12 cellular contexts compared by ENCODE assay signal in genomic region chr17:11296994-11297393, GRCh38. TPM values are rescaled to one million over a fixed set of nuclear protein-coding genes. Genes with fewer than 3 reads are reported as not detected.
A peak's percentile ranks its signal among the peaks of the same experiment; 100 is the strongest.
DNase-seq lines count a peak whose midpoint lies in the region; TF ChIP-seq lines count a peak whose summit lies in the region.
"Had no signal": no experiment of that assay in that cellular context is flagged by ENCODE, and none has a peak within 500 bp of the region (broad histone marks: within the 10 kb centered on the region; RNA-seq: fewer than 3 reads in every experiment).

No MANE protein-coding gene starts in this region.

- intact Hi-C loops in dorsolateral prefrontal cortex (cut with DNase I) (no loop called here), spleen (cut with DNase I; ENCODE audit: low total_unique reads) (no loop called here)

- no peak overlapping the region for H3K27ac Mint-ChIP-seq in nephron
- H3K27ac Mint-ChIP-seq: naive B cell had no signal

- DNase-seq in GM12864 (ENCODE audit: low read depth) (no peak), M059J (ENCODE audit: low read depth) (peak; percentile 5), dorsolateral prefrontal cortex (no peak), spleen (no peak), COR-L47 (lab: John Stamatoyannopoulos, UW) (no peak), HT-29 (ENCODE audit: low spot score) (no peak)
- DNase-seq in stimulated activated naive CD4-positive, alpha-beta T cell treated with Interleukin-2 at 50 U/mL for 16 hours (lab: John Stamatoyannopoulos, UW): no peak
- DNase-seq: naive B cell, NCI-H1436 treated with DMSO at 0.1 percent for 48 hours, T-helper 9 cell had no signal

- no peaks in the 10 kb centered on the region for H3K4me1 ChIP-seq in spleen

- no peak for TF ChIP-seq POLR2A in spleen (IDR thresholded peaks at IDR 0.05)

- WGBS in spleen, 5 donors: 40 to 74% (median 46%) methylated on average over 4 of the region's 4 CpGs

- H3K4me1 Mint-ChIP-seq in nephron: no peaks in the 10 kb centered on the region
- H3K4me1 Mint-ChIP-seq: naive B cell had no signal

- no peak overlapping the region for H3K4me3 ChIP-seq in GM12864 (ENCODE audit: low read depth, low read length)
- H3K4me3 ChIP-seq in dorsolateral prefrontal cortex: no peak overlapping the region
- no peak overlapping the region for H3K4me3 ChIP-seq in spleen
- H3K4me3 ChIP-seq: GM12878 had no signal

- H3K9me3 Mint-ChIP-seq in nephron: no peaks in the 10 kb centered on the region

- peaks cover 0 to 9% (median 0%) of the 10 kb centered on the region in 45 donors for H3K27me3 ChIP-seq in dorsolateral prefrontal cortex
- H3K27me3 ChIP-seq in spleen (replicated peaks in 1 of 7): no peaks in the 10 kb centered on the region

- H3K9me3 ChIP-seq in spleen: no peaks in the 10 kb centered on the region

- H3K36me3 Mint-ChIP-seq in nephron (ENCODE audit: low read depth): no peaks in the 10 kb centered on the region
- H3K36me3 Mint-ChIP-seq: naive B cell had no signal

- H3K27me3 Mint-ChIP-seq in nephron (ENCODE audit: low read depth): peaks cover 3% of the 10 kb centered on the region
- H3K27me3 Mint-ChIP-seq: naive B cell had no signal

- peak; percentile 10 for TF ChIP-seq CTCF in GM12864 (IDR thresholded peaks at IDR 0.05; ENCODE audit: low read depth, low read length, missing control alignments)
- TF ChIP-seq CTCF in dorsolateral prefrontal cortex (IDR thresholded peaks at IDR 0.05 in 54 of 56, conservative IDR thresholded peaks at IDR 0.05 in 2 of 56; ENCODE audit: low read depth in 1 of 56, partially characterized antibody in 56 of 56): peak in 42 of 56 donors; percentile 13 to 62 (median 41)
- peak in 2 of 3 experiments; percentile 27 to 44 for TF ChIP-seq CTCF in nephron (IDR thresholded peaks at IDR 0.05; ENCODE audit: unreplicated experiment in 3 of 3)
- peak in 3 of 11 experiments; percentile 10 to 30 (median 24) for TF ChIP-seq CTCF in spleen (IDR thresholded peaks at IDR 0.05 in 8 of 11, conservative IDR thresholded peaks at IDR 0.05 in 3 of 11)

- H3K4me3 Mint-ChIP-seq in nephron: no peak overlapping the region
- H3K4me3 Mint-ChIP-seq: naive B cell had no signal

- H3K36me3 ChIP-seq in spleen: no peaks in the 10 kb centered on the region

- H3K27ac ChIP-seq in dorsolateral prefrontal cortex: no peak overlapping the region
- no peak overlapping the region for H3K27ac ChIP-seq in spleen

RNA-seq across cellular contexts. Expression of gene SHISA6, which starts 56.0 kb away (rescaled TPM):
- not detected in 2 replicates for total RNA-seq in M059J (2014; rRNA removed; shearing (Covaris generic))
- total RNA-seq in dorsolateral prefrontal cortex: 10 to 100 TPM in 79 of 120 experiments, 1 to 10 TPM in 41; 4.6 to 28.8 (median 11.3) TPM
- under 1 TPM in 5 of 7 donors, not detected in 2; 0.07 to 0.35 (median 0.10) TPM for total RNA-seq in spleen
- under 1 TPM in 2 of 3 donors, not detected in 1; under 0.01 to 0.24 TPM for polyA plus RNA-seq in spleen
- not detected in 2 replicates for total RNA-seq in HT-29 (2014; rRNA removed; shearing (Covaris generic))
- total RNA-seq: GM12878 had no signal
- polyA plus RNA-seq: GM12878 had no signal
